9 cellular contexts compared by ENCODE assay signal in genomic region chr1:100463809-100464424, GRCh38.
A peak's percentile ranks its signal among the peaks of the same experiment; 100 is the strongest.
DNase-seq lines count a peak whose midpoint lies in the region; ATAC-seq, FAIRE-seq and TF ChIP-seq lines count a peak whose summit lies in the region.
"Had no signal": no experiment of that assay in that cellular context is flagged by ENCODE, and none has a peak within 500 bp of the region (broad histone marks: within the 10 kb centered on the region; RNA-seq: fewer than 3 reads in every experiment).

No MANE protein-coding gene starts in this region.

- H3K27ac ChIP-seq in OCI-LY7 (ENCODE audit: low read depth, low read length, poor library complexity, severe bottlenecking) (no peak overlapping the region), pancreas (no peak overlapping the region)

- DNase-seq in G401 (ENCODE audit: low spot score) (peak; percentile 38), HuH-7 (ENCODE audit: low spot score) (peak; percentile 58), OCI-LY7 (ENCODE audit: low spot score) (peak; percentile 74), germinal center (ENCODE audit: low spot score) (peak; percentile 52), pancreas (peak in 4 of 6 donors; percentile 33 to 63 (median 38)), DMS79 (lab: John Stamatoyannopoulos, UW) (no peak)
- DNase-seq in activated naive CD4-positive, alpha-beta T cell treated with Interleukin-2 at 50 U/mL for 16 hours, result peak; percentile 65

- TF ChIP-seq CTCF in OCI-LY7 (conservative IDR thresholded peaks at IDR 0.05; ENCODE audit: low read length) (peak; percentile 91), pancreas (IDR thresholded peaks at IDR 0.05) (peak; percentile 16 to 56 (median 52))

- H3K9me3 ChIP-seq in OCI-LY7 (ENCODE audit: low read length) (no peaks in the 10 kb centered on the region), pancreas (no peaks in the 10 kb centered on the region)

- peak overlapping the region; percentile 44 for H3K4me2 ChIP-seq in OCI-LY7 (ENCODE audit: low read length)

- peak overlapping the region; percentile 92 for H2AFZ ChIP-seq in OCI-LY7 (ENCODE audit: low read length)

- no peak overlapping the region for H3K4me3 ChIP-seq in OCI-LY7 (ENCODE audit: low read depth, low read length, poor library complexity, severe bottlenecking)
- H3K4me3 ChIP-seq in pancreas, result no peak overlapping the region

- no peaks in the 10 kb centered on the region for H4K20me1 ChIP-seq in OCI-LY7 (ENCODE audit: insufficient read depth, low read length)

- WGBS in pancreas, 2 donors, result 33 to 44% methylated on average over 10 of the region's 10 CpGs

- POLR2A ChIA-PET in OCI-LY7 (lab: Charles Lee), result interaction anchor here (0.5 to 1.3 kb wide), 4 partner anchors 14 to 450 kb away, joined by 3 to 4 read pairs (median 4); no protein-coding TSS in a partner anchor

- H3K27me3 ChIP-seq in pancreas, result no peaks in the 10 kb centered on the region

- intact Hi-C loops in OCI-LY7 (cut with micrococcal nuclease; ENCODE audit: unreplicated experiment) (loop anchor here (1.0 to 5.0 kb wide), 2 partner anchors 73 to 404 kb away; partner anchors contain the start of gene GPR88), pancreas (cut with DNase I) (loop anchor here in 1 of 3 donors (5.0 to 10.0 kb wide), 2 partner anchors 121 to 657 kb away; no protein-coding TSS in a partner anchor)

- ATAC-seq in GM21576 (IDR thresholded peaks at IDR 0.05; ENCODE audit: unreplicated experiment), result peak; percentile 90
- peak; percentile 61 to 84 (median 82) for ATAC-seq in pancreas

- in situ Hi-C loops in G401 (cut with HindIII; ENCODE audit: low sequenced_read_pairs), result no loop called here

- no TSS peak for BruUV-seq in OCI-LY7 (replicated peaks; lab: Mats Ljungman, UMichigan)

- CTCF ChIA-PET in OCI-LY7 (lab: Charles Lee; ENCODE audit: unreplicated experiment), result interaction anchor here (0.5 to 1.4 kb wide), 3 partner anchors 45 to 405 kb away, joined by 3 to 5 read pairs (median 4); no protein-coding TSS in a partner anchor

- no peaks in the 10 kb centered on the region for H3K79me2 ChIP-seq in OCI-LY7 (ENCODE audit: insufficient read depth, low read depth, low read length)

- H3K36me3 ChIP-seq in OCI-LY7 (ENCODE audit: insufficient read depth, low read length), result no peaks in the 10 kb centered on the region
- H3K36me3 ChIP-seq in pancreas, result no peaks in the 10 kb centered on the region

- FAIRE-seq in pancreas (lab: Jason Lieb, UNC), result no peak
- FAIRE-seq: frontal cortex had no signal

- H3K4me1 ChIP-seq in OCI-LY7 (ENCODE audit: insufficient read depth, low read length, poor library complexity, severe bottlenecking) (peaks cover 8% of the 10 kb centered on the region), pancreas (no peaks in the 10 kb centered on the region)

- H3K9me2 ChIP-seq in OCI-LY7 (ENCODE audit: insufficient read depth, low read length), result no peaks in the 10 kb centered on the region
